14 cellular contexts compared by ENCODE assay signal in genomic region chr17:50955160-50955559, GRCh38.
DNase-seq lines count a peak whose midpoint lies in the region; FAIRE-seq and TF ChIP-seq lines count a peak whose summit lies in the region.
"Had no signal": no experiment of that assay in that cellular context is flagged by ENCODE, and none has a peak within 500 bp of the region (broad histone marks: within the 10 kb centered on the region; RNA-seq: fewer than 3 reads in every experiment).

No MANE protein-coding gene starts in this region.

- no peak overlapping the region for H3K9ac ChIP-seq in H1 (replicated peaks in 1 of 4; ENCODE audit: extremely low read depth in 1 of 4, low read depth in 3 of 4, low read length in 3 of 4)
- H3K9ac ChIP-seq in neuronal stem cell (ENCODE audit: low read depth, low read length, poor library complexity), result no peak overlapping the region

- H3K4me1 ChIP-seq in breast epithelium, result peaks cover 3 to 5% of the 10 kb centered on the region in 2 donors
- peaks cover 3 to 24% (median 13%) of the 10 kb centered on the region in 4 experiments for H3K4me1 ChIP-seq in H1 (replicated peaks in 1 of 4; ENCODE audit: control insufficient read depth in 3 of 4, insufficient read depth in 4 of 4, low read length in 3 of 4)
- peaks cover 24 to 26% of the 10 kb centered on the region in 2 donors for H3K4me1 ChIP-seq in neuronal stem cell (ENCODE audit: control insufficient read depth in 2 of 2, insufficient read depth in 1 of 2, low read depth in 1 of 2, low read length in 2 of 2)
- H3K4me1 ChIP-seq in HAP-1, result peaks cover under 1% of the 10 kb centered on the region; the same call in 1 of the 2 replicates

- H3K4me2 ChIP-seq in H1 (ENCODE audit: insufficient read depth in 1 of 2, low read depth in 2 of 2, low read length in 2 of 2), result no peak overlapping the region
- H3K4me2 ChIP-seq in neuronal stem cell (ENCODE audit: insufficient read depth, low read length, poor library complexity, severe bottlenecking), result no peak overlapping the region

- TF ChIP-seq CTCF in breast epithelium (IDR thresholded peaks at IDR 0.05) (no peak), MCF 10A (IDR thresholded peaks at IDR 0.05; ENCODE audit: unreplicated experiment) (no peak), H1 (IDR thresholded peaks at IDR 0.05; ENCODE audit: control extremely low read depth in 1 of 3, insufficient read depth in 1 of 3, low read depth in 1 of 3, low read length in 3 of 3) (no peak), type B pancreatic cell (conservative IDR thresholded peaks at IDR 0.05) (no peak)

- H3K18ac ChIP-seq in H1 (ENCODE audit: extremely low read depth, low read length) (peak overlapping the region; percentile 71; the same call in 1 of the 2 replicates), neuronal stem cell (ENCODE audit: low read length) (peak overlapping the region; percentile 92)

- no peak overlapping the region for H4K5ac ChIP-seq in H1 (ENCODE audit: insufficient read length, low read depth, low read length)

- peak overlapping the region; percentile 20; the same call in 1 of the 2 replicates for H2BK12ac ChIP-seq in H1 (ENCODE audit: low read depth, low read length)
- peak overlapping the region; percentile 48 for H2BK12ac ChIP-seq in neuronal stem cell (ENCODE audit: low read length)

- H3K56ac ChIP-seq in H1 (replicated peaks; ENCODE audit: insufficient read length, low read depth, low read length), result no peak overlapping the region

- no peaks in the 10 kb centered on the region for H3K27me3 Mint-ChIP-seq in MCF 10A (ENCODE audit: insufficient read depth, unreplicated experiment)
- no peaks in the 10 kb centered on the region for H3K27me3 Mint-ChIP-seq in type B pancreatic cell

- H4K20me1 ChIP-seq in H1 (replicated peaks in 1 of 2; ENCODE audit: control insufficient read depth in 1 of 2, insufficient read depth in 2 of 2, low read length in 2 of 2), result no peaks in the 10 kb centered on the region

- no peaks in the 10 kb centered on the region for H3K79me2 ChIP-seq in H1 (ENCODE audit: control insufficient read depth in 1 of 2, insufficient read depth in 2 of 2, low read length in 2 of 2)

- DNase-seq in breast epithelium (ENCODE audit: low spot score in 2 of 2) (no peak), MCF 10A (ENCODE audit: unreplicated experiment) (no peak), H1 (ENCODE audit: low read depth in 1 of 2, low spot score in 2 of 2) (no peak), neuronal stem cell (ENCODE audit: low spot score) (no peak), type B pancreatic cell (ENCODE audit: extremely low spot score, unreplicated experiment) (no peak), HAP-1 (ENCODE audit: low spot score in 2 of 2) (no peak), NCI-H2171 (lab: John Stamatoyannopoulos, UW) (no peak), DMS114 treated with DMSO at 0.1 percent for 48 hours (lab: John Stamatoyannopoulos, UW; ENCODE audit: unreplicated experiment) (no peak)
- DNase-seq: activated CD4-positive, alpha-beta T cell treated with anti-CD3 and anti-CD28 coated beads for 48 hours; activated gamma-delta T cell treated with Interleukin-2 at 50 U/mL for 16 hours; Karpas-422; NCI-H2107; SW 1271; upper lobe of left lung had no signal

- no TSS peak for BruUV-seq in MCF 10A (replicated peaks; lab: Mats Ljungman, UMichigan)

- no peaks in the 10 kb centered on the region for H3K27me3 ChIP-seq in breast epithelium
- H3K27me3 ChIP-seq in H1 (replicated peaks in 1 of 4; ENCODE audit: control insufficient read depth in 3 of 4, extremely low read depth in 1 of 4, insufficient read depth in 3 of 4, low read length in 3 of 4), result no peaks in the 10 kb centered on the region
- no peaks in the 10 kb centered on the region for H3K27me3 ChIP-seq in neuronal stem cell (ENCODE audit: control insufficient read depth in 3 of 3, insufficient read depth in 3 of 3, low read depth in 1 of 3, low read length in 3 of 3)
- H3K27me3 ChIP-seq in HAP-1 (ENCODE audit: low read depth), result no peaks in the 10 kb centered on the region
- H3K27me3 ChIP-seq: upper lobe of left lung had no signal

- FAIRE-seq in H1 (lab: Jason Lieb, UNC), result no peak

- H2BK20ac ChIP-seq in H1 (ENCODE audit: low read length), result peak overlapping the region; percentile 82

- H2AK5ac ChIP-seq in H1 (ENCODE audit: low read depth, low read length), result 0 out of 2 replicates have a peak overlapping the region, but pooled peaks have one; percentile 5
- H2AK5ac ChIP-seq in neuronal stem cell (ENCODE audit: low read depth, low read length), result peak overlapping the region; percentile 85

- H2BK120ac ChIP-seq in H1 (replicated peaks; ENCODE audit: low read depth, low read length) (peak overlapping the region; percentile 58), neuronal stem cell (ENCODE audit: low read depth, low read length) (peak overlapping the region; percentile 48)

- H4K8ac ChIP-seq in H1 (ENCODE audit: extremely low read depth, insufficient read depth, low read length) (no peak overlapping the region), neuronal stem cell (ENCODE audit: low read depth, low read length) (no peak overlapping the region)

- no peak overlapping the region for H3K14ac ChIP-seq in H1 (ENCODE audit: insufficient read length)
- H3K14ac ChIP-seq in neuronal stem cell (ENCODE audit: low read length), result peak overlapping the region; percentile 25

- intact Hi-C loops in breast epithelium (cut with DNase I; ENCODE audit: low total_unique reads), result no loop called here
- intact Hi-C loops in MCF 10A (cut with micrococcal nuclease), result loop anchor here (10.0 kb wide), 1 partner anchor 410 kb away; the partner anchor contains the start of gene SPATA20

- in situ Hi-C loops in HAP-1 (cut with MboI; ENCODE audit: low sequenced_read_pairs), result loop anchor here (5.0 to 10.0 kb wide), 2 partner anchors 88 to 410 kb away; partner anchors contain the start of genes SPATA20 and TOB1

- CTCF ChIA-PET in MCF 10A (lab: Yijun Ruan, JAX) (interaction anchor here (0.6 to 12.2 kb wide), 15 partner anchors 10 to 258 kb away, joined by 3 to 429 read pairs (median 5); partner anchors contain the start of genes NME1 and TOB1), H1 (lab: Charles Lee; ENCODE audit: partially characterized antibody) (interaction anchor here (0.8 to 21.7 kb wide), 14 partner anchors 14 to 170 kb away, joined by 3 to 735 read pairs (median 4); partner anchors contain the start of gene TOB1)

- no peaks in the 10 kb centered on the region for H3K9me3 Mint-ChIP-seq in MCF 10A (ENCODE audit: unreplicated experiment)
- no peaks in the 10 kb centered on the region for H3K9me3 Mint-ChIP-seq in type B pancreatic cell

- H3K79me1 ChIP-seq in H1 (ENCODE audit: low read depth, low read length) (no peaks in the 10 kb centered on the region), neuronal stem cell (ENCODE audit: low read depth, low read length) (no peaks in the 10 kb centered on the region)

- peak overlapping the region; percentile 62; the same call in 1 of the 2 replicates for H2BK5ac ChIP-seq in H1 (ENCODE audit: low read depth, low read length)
- H2BK5ac ChIP-seq in neuronal stem cell (ENCODE audit: low read length), result peak overlapping the region; percentile 95

- H2AFZ ChIP-seq in H1 (ENCODE audit: low read length) (no peak overlapping the region), neuronal stem cell (ENCODE audit: low read length) (no peak overlapping the region)

- H3K4me3 Mint-ChIP-seq in MCF 10A (ENCODE audit: unreplicated experiment) (no peak overlapping the region), type B pancreatic cell (no peak overlapping the region)

- H4K91ac ChIP-seq in H1 (replicated peaks; ENCODE audit: insufficient read length, low read length), result peak overlapping the region; percentile 19
- peak overlapping the region; percentile 34 for H4K91ac ChIP-seq in neuronal stem cell (ENCODE audit: low read depth, low read length, poor library complexity)

- H3K4me3 ChIP-seq in breast epithelium (no peak overlapping the region), H1 (ENCODE audit: extremely low read depth in 1 of 4, insufficient read depth in 2 of 4, low read depth in 3 of 4, low read length in 4 of 4) (no peak overlapping the region), neuronal stem cell (ENCODE audit: low read length in 2 of 2) (no peak overlapping the region), HAP-1 (no peak overlapping the region)
- H3K4me3 ChIP-seq: upper lobe of left lung had no signal

- TF ChIP-seq RAD21 in H1 (IDR thresholded peaks at IDR 0.05 in 1 of 2, conservative IDR thresholded peaks at IDR 0.05 in 1 of 2; ENCODE audit: low read depth in 2 of 2, low read length in 2 of 2), result no peak

- H3K36me3 ChIP-seq in breast epithelium, result no peaks in the 10 kb centered on the region
- no peaks in the 10 kb centered on the region; a peak in 1 of 8 replicates for H3K36me3 ChIP-seq in H1 (ENCODE audit: control insufficient read depth in 2 of 4, insufficient read depth in 4 of 4, low read length in 3 of 4)
- H3K36me3 ChIP-seq in neuronal stem cell (replicated peaks in 1 of 2; ENCODE audit: control insufficient read depth in 2 of 2, insufficient read depth in 2 of 2, low read length in 2 of 2), result peaks cover 2 to 14% of the 10 kb centered on the region in 2 donors
- H3K36me3 ChIP-seq in HAP-1 (replicated peaks), result no peaks in the 10 kb centered on the region

- TF ChIP-seq POLR2A in breast epithelium (IDR thresholded peaks at IDR 0.05), result no peak
- TF ChIP-seq POLR2A in H1 (IDR thresholded peaks at IDR 0.05; ENCODE audit: control extremely low read depth in 1 of 2, low read depth in 2 of 2, low read length in 2 of 2), result no peak

- H3K36me3 Mint-ChIP-seq in MCF 10A (ENCODE audit: insufficient read depth, unreplicated experiment), result peaks cover 12% of the 10 kb centered on the region
- no peaks in the 10 kb centered on the region for H3K36me3 Mint-ChIP-seq in type B pancreatic cell

- H3K9me3 ChIP-seq in breast epithelium (no peaks in the 10 kb centered on the region), H1 (ENCODE audit: insufficient read depth in 2 of 2, low read depth in 1 of 2, low read length in 1 of 2) (no peaks in the 10 kb centered on the region), neuronal stem cell (replicated peaks in 1 of 2; ENCODE audit: control insufficient read depth in 2 of 2, insufficient read depth in 1 of 2, low read depth in 1 of 2, low read length in 2 of 2) (no peaks in the 10 kb centered on the region), HAP-1 (no peaks in the 10 kb centered on the region)
- H3K9me3 ChIP-seq: upper lobe of left lung had no signal

- H3K4ac ChIP-seq in H1 (replicated peaks; ENCODE audit: insufficient read length, low read depth, low read length) (peak overlapping the region; percentile 55), neuronal stem cell (ENCODE audit: low read length) (no peak overlapping the region)

- POLR2A ChIA-PET in MCF 10A (lab: Yijun Ruan, JAX) (interaction anchor here (1.0 to 12.7 kb wide), 8 partner anchors 11 to 413 kb away, joined by 3 to 473 read pairs (median 12); partner anchors contain the start of genes SPAG9 and TOB1), H1 (lab: Charles Lee; ENCODE audit: partially characterized antibody) (interaction anchor here (1.0 to 21.0 kb wide), 6 partner anchors 10 to 211 kb away, joined by 3 to 308 read pairs (median 4); partner anchors contain the start of genes NME2 and TOB1)

- H3K27ac ChIP-seq in breast epithelium, result peak overlapping the region; percentile 19 to 76
- no peak overlapping the region for H3K27ac ChIP-seq in H1 (ENCODE audit: low read depth, low read length)
- H3K27ac ChIP-seq in neuronal stem cell (replicated peaks; ENCODE audit: low read length), result no peak overlapping the region

- H3K23ac ChIP-seq in H1 (ENCODE audit: insufficient read length), result no peak overlapping the region
- peak overlapping the region; percentile 50 for H3K23ac ChIP-seq in neuronal stem cell (ENCODE audit: low read depth, low read length, poor library complexity)

- H3K27ac Mint-ChIP-seq in MCF 10A (ENCODE audit: low read depth, unreplicated experiment) (no peak overlapping the region), type B pancreatic cell (peak overlapping the region; percentile 83)

- H3K4me1 Mint-ChIP-seq in MCF 10A (ENCODE audit: insufficient read depth, unreplicated experiment) (peaks cover 44% of the 10 kb centered on the region), type B pancreatic cell (ENCODE audit: unreplicated experiment) (peaks cover 31% of the 10 kb centered on the region)

- H2BK15ac ChIP-seq in H1 (ENCODE audit: low read length) (0 out of 2 replicates have a peak overlapping the region, but pooled peaks have one; percentile 47), neuronal stem cell (ENCODE audit: low read length) (peak overlapping the region; percentile 4)

- WGBS in H1 (ENCODE audit: extremely low coverage in 1 of 2, insufficient coverage in 1 of 2, insufficient read length in 1 of 2, insufficient replicate concordance in 2 of 2, low coverage in 1 of 2, low lambda C conversion rate in 2 of 2, missing lambda C conversion rate in 1 of 2), 2 experiments, result 87% methylated on average over 8 of the region's 8 CpGs; no CpG with 5 or more reads in 1 of the 2 experiments
- no CpG with 5 or more reads among the region's 8 CpGs for WGBS in neuronal stem cell (ENCODE audit: extremely low coverage in 2 of 2, insufficient read length in 2 of 2, insufficient replicate concordance in 1 of 2), 2 donors

- H3K23me2 ChIP-seq in H1 (ENCODE audit: low read depth, low read length), result no peaks in the 10 kb centered on the region

- no peak for TF ChIP-seq EP300 in H1 (IDR thresholded peaks at IDR 0.05; ENCODE audit: borderline replicate concordance in 1 of 2, low read depth in 2 of 2, low read length in 2 of 2)

Comparison
In these comparisons a context has a peak if more than half of its experiments do, and no peak if none do; other contexts are left out.
1. H3K27ac ChIP-seq: peak in breast epithelium (2 of 2); none in H1 (single experiment) and neuronal stem cell (single experiment).